In genomic region chr21:42513151-42513984, GRCh38 we compare ENCODE assay signal across 8 cellular contexts. TPM values are rescaled to one million over a fixed set of nuclear protein-coding genes. Genes with fewer than 3 reads are reported as not detected.
DNase-seq lines count a peak whose midpoint lies in the region; TF ChIP-seq lines count a peak whose summit lies in the region.

Gene SLC37A1, plus strand, starts transcription at chr21:42513852. Its CDS starts 4,603 bp downstream, at chr21:42518455.

- peaks cover 45% of the 10 kb centered on the region for H3K79me2 ChIP-seq in Loucy (ENCODE audit: insufficient read depth, low read length)

- H3K27ac ChIP-seq in cardiac muscle cell (no peak within 1 kb of the TSS), prostate gland (peak within 1 kb of the TSS; percentile 95 to 96)

- H3K4me3 Mint-ChIP-seq in activated naive CD4-positive, alpha-beta T cell treated with anti-CD3 and anti-CD28 coated beads for 36 hours: peak within 1 kb of the TSS; percentile 87

- CTCF ChIA-PET in activated naive CD4-positive, alpha-beta T cell treated with anti-CD3 and anti-CD28 coated beads for 36 hours (lab: Charles Lee): no interaction called here

- H3K9me3 Mint-ChIP-seq in activated naive CD4-positive, alpha-beta T cell treated with anti-CD3 and anti-CD28 coated beads for 36 hours: no peaks in the 10 kb centered on the region

- H3K4me1 ChIP-seq in Loucy (ENCODE audit: insufficient read depth, low read length, poor library complexity, severe bottlenecking): peaks cover 63% of the 10 kb centered on the region
- peaks cover 23% of the 10 kb centered on the region for H3K4me1 ChIP-seq in cardiac muscle cell (ENCODE audit: low read depth)
- H3K4me1 ChIP-seq in prostate gland (replicated peaks): peaks cover 3% of the 10 kb centered on the region

- no peak for TF ChIP-seq POLR2A in prostate gland (IDR thresholded peaks at IDR 0.05)

- H3K4me2 ChIP-seq in Loucy (ENCODE audit: low read depth, low read length, poor library complexity, severe bottlenecking): peak within 1 kb of the TSS; percentile 84

- H3K27ac Mint-ChIP-seq in activated naive CD4-positive, alpha-beta T cell treated with anti-CD3 and anti-CD28 coated beads for 36 hours: peak within 1 kb of the TSS; percentile 84

- H3K36me3 ChIP-seq in Loucy (ENCODE audit: insufficient read depth, low read length) (peaks cover 8% of the 10 kb centered on the region; the same call in 1 of the 2 replicates), cardiac muscle cell (no peaks in the 10 kb centered on the region), prostate gland (no peaks in the 10 kb centered on the region)

- DNase-seq in COLO668 (lab: John Stamatoyannopoulos, UW; ENCODE audit: unreplicated experiment) (peak; percentile 82), GM20000 (ENCODE audit: low spot score) (peak; percentile 84), cardiac muscle cell (ENCODE audit: low read depth in 1 of 2, low spot score in 1 of 2) (peak in 1 of 2 donors; percentile 51), prostate gland (ENCODE audit: low spot score) (no peak), NCI-H526 treated with DMSO at 0.1 percent for 48 hours (lab: John Stamatoyannopoulos, UW) (no peak), T1000 (lab: John Stamatoyannopoulos, UW) (no peak)
- peak; percentile 43 for DNase-seq in activated naive CD4-positive, alpha-beta T cell treated with anti-CD3 and anti-CD28 coated beads for 36 hours

- H3K27me3 ChIP-seq in Loucy (ENCODE audit: insufficient read depth, low read length, poor library complexity, severe bottlenecking) (no peaks in the 10 kb centered on the region), cardiac muscle cell (peaks cover 18% of the 10 kb centered on the region), prostate gland (replicated peaks; ENCODE audit: insufficient read depth) (no peaks in the 10 kb centered on the region)

- H3K9me2 ChIP-seq in Loucy (replicated peaks; ENCODE audit: low read depth, low read length): no peaks in the 10 kb centered on the region

- intact Hi-C loops in activated naive CD4-positive, alpha-beta T cell treated with anti-CD3 and anti-CD28 coated beads for 36 hours (cut with micrococcal nuclease): loop anchor here (5.0 kb wide), 1 partner anchor 99 kb away; no protein-coding TSS in a partner anchor
- intact Hi-C loops in prostate gland (cut with DNase I): no loop called here

- peaks cover 29% of the 10 kb centered on the region for H3K4me1 Mint-ChIP-seq in activated naive CD4-positive, alpha-beta T cell treated with anti-CD3 and anti-CD28 coated beads for 36 hours (ENCODE audit: low read depth)

- TF ChIP-seq CTCF in GM20000 (IDR thresholded peaks at IDR 0.05; ENCODE audit: extremely low read depth, missing control alignments): peak; percentile 30
- TF ChIP-seq CTCF in Loucy (conservative IDR thresholded peaks at IDR 0.05; ENCODE audit: low read length): 0 out of 2 replicates have a peak, but pooled peaks have one; percentile 11
- no peak for TF ChIP-seq CTCF in cardiac muscle cell (IDR thresholded peaks at IDR 0.05; ENCODE audit: low read depth, low read length)
- TF ChIP-seq CTCF in prostate gland (IDR thresholded peaks at IDR 0.05): peak in 2 of 4 experiments; percentile 15 to 16

- peak within 1 kb of the TSS; percentile 61 for H2AFZ ChIP-seq in Loucy (ENCODE audit: low read length)

- H3K27me3 Mint-ChIP-seq in activated naive CD4-positive, alpha-beta T cell treated with anti-CD3 and anti-CD28 coated beads for 36 hours (ENCODE audit: low read depth): no peaks in the 10 kb centered on the region

- H3K9ac ChIP-seq in Loucy (ENCODE audit: low read depth, low read length, poor library complexity, severe bottlenecking): peak within 1 kb of the TSS; percentile 95

- peaks cover 6% of the 10 kb centered on the region; the same call in 1 of the 2 replicates for H3F3A ChIP-seq in Loucy (ENCODE audit: low read depth)

- peak within 1 kb of the TSS; percentile 93 for H3K4me3 ChIP-seq in Loucy (ENCODE audit: low read length, poor library complexity, severe bottlenecking)
- H3K4me3 ChIP-seq in cardiac muscle cell: peak within 1 kb of the TSS; percentile 79
- H3K4me3 ChIP-seq in prostate gland: peak within 1 kb of the TSS; percentile 68 to 74

- H4K20me1 ChIP-seq in Loucy (ENCODE audit: insufficient read depth, low read length, poor library complexity, severe bottlenecking): peaks cover 25% of the 10 kb centered on the region

- 26% methylated on average over 49 of the region's 88 CpGs for WGBS in prostate gland

- H3K36me3 Mint-ChIP-seq in activated naive CD4-positive, alpha-beta T cell treated with anti-CD3 and anti-CD28 coated beads for 36 hours (ENCODE audit: low read depth): peaks cover 13% of the 10 kb centered on the region

- no peaks in the 10 kb centered on the region for H3K9me3 ChIP-seq in Loucy (ENCODE audit: insufficient read depth, low read depth, low read length)
- H3K9me3 ChIP-seq in cardiac muscle cell (ENCODE audit: low read depth): no peaks in the 10 kb centered on the region
- H3K9me3 ChIP-seq in prostate gland: no peaks in the 10 kb centered on the region

RNA-seq across cellular contexts. Expression of gene SLC37A1, which starts in this region (rescaled TPM):
- 10 to 100 TPM; 18.4 to 18.7 TPM for total RNA-seq in activated naive CD4-positive, alpha-beta T cell treated with anti-CD3 and anti-CD28 coated beads for 36 hours
- total RNA-seq in cardiac muscle cell (5.3 and 8.4 TPM in 2 replicates), prostate gland (10 to 100 TPM; 44.2 to 49.6 TPM)
- polyA plus RNA-seq in cardiac muscle cell: 3.5 and 6.0 TPM in 2 replicates

Comparison
In these comparisons a context has a peak if more than half of its experiments do, and no peak if none do; other contexts are left out.
1. DNase-seq: peak in COLO668 (single experiment), GM20000 (single experiment) and activated naive CD4-positive, alpha-beta T cell treated with anti-CD3 and anti-CD28 coated beads for 36 hours (single experiment); none in prostate gland (single experiment), NCI-H526 treated with DMSO at 0.1 percent for 48 hours (single experiment) and T1000 (single experiment).
2. Peak in every context shown above with its lines, with median percentiles within 50 percentile points of each other: H3K4me3 ChIP-seq.